21 cellular contexts compared by ENCODE assay signal in the genomic region with DNA sequence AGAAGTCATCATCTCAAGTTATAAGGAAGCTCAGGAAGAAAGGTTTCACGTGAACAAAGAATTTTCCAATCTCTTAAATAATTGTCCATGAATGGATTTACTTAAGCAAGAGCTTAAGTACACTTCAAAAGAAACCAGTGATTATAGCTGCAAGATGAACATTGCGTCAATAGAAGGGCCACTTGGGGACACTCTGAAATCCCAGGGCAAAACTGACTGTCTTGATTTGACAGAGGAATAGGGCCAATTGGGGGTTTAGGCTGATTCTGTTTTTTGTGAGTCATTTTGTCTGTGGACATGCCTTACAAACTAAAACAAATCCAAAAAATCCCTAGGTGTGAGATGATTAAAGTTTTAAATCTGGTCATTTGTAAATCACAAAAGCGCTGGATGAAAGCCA.
DNase-seq lines count a peak whose midpoint lies in the region; ATAC-seq and TF ChIP-seq lines count a peak whose summit lies in the region.
"Had no signal": no experiment of that assay in that cellular context is flagged by ENCODE, and none has a peak within 500 bp of the region (broad histone marks: within the 10 kb centered on the region; RNA-seq: fewer than 3 reads in every experiment).

No MANE protein-coding gene starts in this region.

- TF ChIP-seq CTCF in OCI-LY7 (conservative IDR thresholded peaks at IDR 0.05; ENCODE audit: low read length), result no peak

- ATAC-seq in GM18502 (IDR thresholded peaks at IDR 0.05; ENCODE audit: poor library complexity, unreplicated experiment) (peak; percentile 26), GM21576 (IDR thresholded peaks at IDR 0.05; ENCODE audit: unreplicated experiment) (no peak), GM21723 (IDR thresholded peaks at IDR 0.05; ENCODE audit: unreplicated experiment) (no peak)
- ATAC-seq: K562 had no signal

- no peaks in the 10 kb centered on the region for H4K20me1 ChIP-seq in OCI-LY7 (ENCODE audit: insufficient read depth, low read length)

- peak overlapping the region; percentile 21; the same call in 1 of the 2 replicates for H2AFZ ChIP-seq in OCI-LY7 (ENCODE audit: low read length)

- H3K36me3 ChIP-seq in OCI-LY7 (ENCODE audit: insufficient read depth, low read length), result no peaks in the 10 kb centered on the region
- H3K36me3 ChIP-seq: SJCRH30 had no signal

- H3K9me2 ChIP-seq in OCI-LY7 (ENCODE audit: insufficient read depth, low read length), result no peaks in the 10 kb centered on the region

- H3K4me3 ChIP-seq in OCI-LY7 (ENCODE audit: low read depth, low read length, poor library complexity, severe bottlenecking), result peak overlapping the region; percentile 20
- H3K4me3 ChIP-seq: K562, SJCRH30 had no signal

- H3K27ac ChIP-seq in OCI-LY7 (ENCODE audit: low read depth, low read length, poor library complexity, severe bottlenecking), result peak overlapping the region; percentile 83
- H3K27ac ChIP-seq: SJCRH30 had no signal

- DNase-seq in DMS79 (lab: John Stamatoyannopoulos, UW), result peak; percentile 3
- peak; percentile 50 for DNase-seq in NCI-H1436 (lab: John Stamatoyannopoulos, UW)
- no peak for DNase-seq in OCI-LY7 (ENCODE audit: low spot score)
- DNase-seq in SKM-1 treated with dmso at 0.1 percent for 144 hours (lab: John Stamatoyannopoulos, UW; ENCODE audit: unreplicated experiment), result no peak
- no peak for DNase-seq in germinal center (ENCODE audit: low spot score)
- DNase-seq: DMS53, H9, HFFc6, MM.1S, NCI-H1092, NCI-H1694, NCI-H2081, NCI-H226, NCI-H82, OCI-M1, SJCRH30, T-helper 1 cell had no signal

- POLR2A ChIA-PET in OCI-LY7 (lab: Charles Lee), result interaction anchor here (0.7 to 7.4 kb wide), 6 partner anchors 8 to 215 kb away, joined by 3 to 64 read pairs (median 10); no protein-coding TSS in a partner anchor

- peaks cover 94% of the 10 kb centered on the region for H3K4me1 ChIP-seq in OCI-LY7 (ENCODE audit: insufficient read depth, low read length, poor library complexity, severe bottlenecking)
- H3K4me1 ChIP-seq: SJCRH30 had no signal

- peak overlapping the region; percentile 66 for H3K4me2 ChIP-seq in OCI-LY7 (ENCODE audit: low read length)

- no TSS peak for BruUV-seq in OCI-LY7 (replicated peaks; lab: Mats Ljungman, UMichigan)

- H3K79me2 ChIP-seq in OCI-LY7 (ENCODE audit: insufficient read depth, low read depth, low read length), result no peaks in the 10 kb centered on the region

- intact Hi-C loops in OCI-LY7 (cut with micrococcal nuclease; ENCODE audit: unreplicated experiment), result loop anchor here (1.0 to 10.0 kb wide), 2 partner anchors 8 to 1572 kb away; no protein-coding TSS in a partner anchor

- H3K9me3 ChIP-seq in OCI-LY7 (ENCODE audit: low read length), result peaks cover 8% of the 10 kb centered on the region; the same call in 1 of the 2 replicates
- H3K9me3 ChIP-seq: SJCRH30 had no signal

- CTCF ChIA-PET in OCI-LY7 (lab: Charles Lee; ENCODE audit: unreplicated experiment), result interaction anchor here (1.2 kb wide), 1 partner anchor 12 kb away, joined by 3 read pairs; no protein-coding TSS in a partner anchor

Comparison
In these comparisons a context has a peak if more than half of its experiments do, and no peak if none do; other contexts are left out.
1. DNase-seq: peak in DMS79 (single experiment) and NCI-H1436 (single experiment); none in OCI-LY7 (single experiment), SKM-1 treated with dmso at 0.1 percent for 144 hours (single experiment) and germinal center (single experiment).